ENCODE assay signal across 8 cellular contexts in genomic region chr7:1432411-1433082, GRCh38. TPM values are rescaled to one million over a fixed set of nuclear protein-coding genes. Genes with fewer than 3 reads are reported as not detected.
DNase-seq lines count a peak whose midpoint lies in the region; ATAC-seq and TF ChIP-seq lines count a peak whose summit lies in the region.

No MANE protein-coding gene starts in this region.

- ATAC-seq in HG03175 (IDR thresholded peaks at IDR 0.05; ENCODE audit: unreplicated experiment) (peak; percentile 67), GM18505 (IDR thresholded peaks at IDR 0.05; ENCODE audit: unreplicated experiment) (no peak)

- H3K27ac Mint-ChIP-seq in Calu3 (ENCODE audit: unreplicated experiment) = peak overlapping the region; percentile 0

- TF ChIP-seq POLR2A in ovary (IDR thresholded peaks at IDR 0.05) (no peak), transverse colon (IDR thresholded peaks at IDR 0.05) (no peak), GM18505 (IDR thresholded peaks at IDR 0.05; ENCODE audit: borderline replicate concordance, extremely low read depth, insufficient read depth, insufficient read length) (no peak)

- no peaks in the 10 kb centered on the region for H3K9me3 Mint-ChIP-seq in Calu3 (ENCODE audit: low read depth, unreplicated experiment)

- H3K27me3 ChIP-seq in ovary (no peaks in the 10 kb centered on the region), transverse colon (peaks cover 36% of the 10 kb centered on the region)

- DNase-seq in Calu3 = peak; percentile 90
- DNase-seq in RPMI7951 (ENCODE audit: low read depth) = peak; percentile 44
- DNase-seq in activated T-helper 9 cell treated with anti-CD3 and anti-CD28 coated beads, Interleukin-2, amount 50 U/mL, for 16 hours (ENCODE audit: low read depth) = peak; percentile 66
- DNase-seq in fibroblast of villous mesenchyme (ENCODE audit: low read depth) = peak; percentile 53
- peak; percentile 40 to 79 (median 77) for DNase-seq in ovary
- peak; percentile 76 for DNase-seq in transverse colon

- no TSS peak for BruUV-seq in Calu3 (replicated peaks; lab: Mats Ljungman, UMichigan)

- in situ Hi-C loops in transverse colon (cut with MboI; ENCODE audit: low pct_ligation_motif_present in 1 of 4, low pct_unique_long_range_greater_than_20kb in 1 of 4, low sequenced_read_pairs in 3 of 4) = no loop called here

- TF ChIP-seq EP300 in ovary (IDR thresholded peaks at IDR 0.05) = no peak
- no peak for TF ChIP-seq EP300 in transverse colon (IDR thresholded peaks at IDR 0.05; ENCODE audit: low read depth)

- peaks cover 16% of the 10 kb centered on the region for H3K27me3 Mint-ChIP-seq in Calu3 (ENCODE audit: unreplicated experiment)

- intact Hi-C loops in Calu3 (cut with micrococcal nuclease; ENCODE audit: unreplicated experiment) (loop anchor here (1.0 to 5.0 kb wide), 2 partner anchors 209 to 240 kb away; no protein-coding TSS in a partner anchor), ovary (cut with DNase I) (loop anchor here in 1 of 4 donors (10.0 kb wide), 1 partner anchor 208 kb away; no protein-coding TSS in a partner anchor), transverse colon (cut with DNase I; ENCODE audit: low total_unique reads) (loop anchor here (5.0 kb wide), 1 partner anchor 40 kb away; no protein-coding TSS in a partner anchor)

- H3K4me3 ChIP-seq in fibroblast of villous mesenchyme (ENCODE audit: low read depth, low read length) (no peak overlapping the region), ovary (no peak overlapping the region), transverse colon (no peak overlapping the region)

- H3K27ac ChIP-seq in ovary (no peak overlapping the region), transverse colon (no peak overlapping the region)

- TF ChIP-seq CTCF in Calu3 (IDR thresholded peaks at IDR 0.05; ENCODE audit: unreplicated experiment) (peak; percentile 100), fibroblast of villous mesenchyme (IDR thresholded peaks at IDR 0.05; ENCODE audit: insufficient read depth, low read depth, low read length) (peak; percentile 96), ovary (IDR thresholded peaks at IDR 0.05) (peak; percentile 61 to 94 (median 74)), transverse colon (IDR thresholded peaks at IDR 0.05) (peak; percentile 92 to 99 (median 98))

- 14 to 18% (median 16%) methylated on average over 29 to 30 of the region's 30 CpGs for WGBS in ovary, 3 donors
- 13% methylated on average over 23 of the region's 30 CpGs; no CpG with 5 or more reads in 1 of the 2 donors for WGBS in transverse colon (ENCODE audit: low coverage in 1 of 2), 2 donors

- H3K4me1 Mint-ChIP-seq in Calu3 (ENCODE audit: low read depth, unreplicated experiment) = no peaks in the 10 kb centered on the region

- no peak overlapping the region for H3K4me3 Mint-ChIP-seq in Calu3 (ENCODE audit: low read depth, unreplicated experiment)

- no peaks in the 10 kb centered on the region for H3K4me1 ChIP-seq in ovary (ENCODE audit: insufficient read depth)
- peaks cover 0 to 6% (median 0%) of the 10 kb centered on the region in 4 donors for H3K4me1 ChIP-seq in transverse colon

- peaks cover 89% of the 10 kb centered on the region for H3K36me3 Mint-ChIP-seq in Calu3 (ENCODE audit: insufficient read depth, unreplicated experiment)

- H3K36me3 ChIP-seq in ovary (no peaks in the 10 kb centered on the region), transverse colon (peaks cover 0 to 2% (median 0%) of the 10 kb centered on the region in 4 donors)

- no peaks in the 10 kb centered on the region for H3K9me3 ChIP-seq in ovary
- no peaks in the 10 kb centered on the region for H3K9me3 ChIP-seq in transverse colon

- CTCF ChIA-PET in Calu3 (lab: Charles Lee) = interaction anchor here (0.5 to 2.4 kb wide), 13 partner anchors 8 to 275 kb away, joined by 3 to 11 read pairs (median 4); no protein-coding TSS in a partner anchor

RNA-seq across cellular contexts. Expression of gene MICALL2, which starts 26.7 kb away (rescaled TPM):
- total RNA-seq in Calu3 (2022) (162 and 176 TPM in 2 replicates), fibroblast of villous mesenchyme (25.4 and 34.5 TPM in 2 replicates), ovary (10 to 100 TPM in 2 of 7 donors, 1 to 10 TPM in 5; 3.8 to 13.4 (median 7.9) TPM), transverse colon (100 to 1,000 TPM in 2 of 4 donors, 10 to 100 TPM in 2; 67.6 to 181 (median 97.0) TPM)
- 16.0 and 20.1 TPM in 2 replicates for total RNA-seq in RPMI7951 (2014; rRNA removed; shearing (Covaris generic))
- 1 to 10 TPM in 1 of 2 donors, under 1 TPM in 1; 0.95 to 5.5 TPM for polyA plus RNA-seq in ovary
